27 cellular contexts compared by ENCODE assay signal in the genomic region with DNA sequence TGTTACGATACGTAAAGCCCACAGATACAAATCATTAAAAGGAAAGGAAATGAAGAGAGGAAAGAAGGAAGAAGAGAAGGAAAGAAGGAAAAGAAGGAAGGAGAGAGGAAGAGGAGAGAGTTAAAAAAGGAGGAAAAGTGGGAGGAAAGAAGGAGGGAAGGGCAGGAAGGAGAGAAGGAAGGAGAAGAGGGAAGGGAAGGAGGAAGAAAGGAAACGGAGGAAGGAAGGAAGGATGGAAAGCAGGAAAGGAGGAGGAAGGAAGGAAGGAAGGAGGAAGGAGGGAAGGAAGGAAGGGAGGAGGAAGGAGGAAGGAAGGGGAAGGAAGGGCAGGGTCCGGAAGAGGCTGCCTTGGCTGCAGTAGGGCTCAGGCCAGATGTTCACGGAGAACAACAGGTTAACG.
DNase-seq lines count a peak whose midpoint lies in the region; ATAC-seq, FAIRE-seq and TF ChIP-seq lines count a peak whose summit lies in the region.
"Had no signal": no experiment of that assay in that cellular context is flagged by ENCODE, and none has a peak within 500 bp of the region (broad histone marks: within the 10 kb centered on the region; RNA-seq: fewer than 3 reads in every experiment).

No MANE protein-coding gene starts in this region.

- WGBS in H1 (ENCODE audit: extremely low coverage in 1 of 2, insufficient coverage in 1 of 2, insufficient read length in 1 of 2, insufficient replicate concordance in 2 of 2, low coverage in 1 of 2, low lambda C conversion rate in 2 of 2, missing lambda C conversion rate in 1 of 2), 2 experiments = 88% methylated on average over 6 of the region's 6 CpGs; no CpG with 5 or more reads in 1 of the 2 experiments

- no peak overlapping the region for H3K23ac ChIP-seq in H1 (ENCODE audit: insufficient read length)

- H3K56ac ChIP-seq in H1 (replicated peaks; ENCODE audit: insufficient read length, low read depth, low read length) = no peak overlapping the region

- H3K36me3 ChIP-seq in BLaER1 = no peaks in the 10 kb centered on the region
- no peaks in the 10 kb centered on the region for H3K36me3 ChIP-seq in BLaER1 treated with 17β-estradiol and CSF1 and Interleukin-3, amounts not matched to agents 10 nM and 100 nM
- no peaks in the 10 kb centered on the region; a peak in 1 of 8 replicates for H3K36me3 ChIP-seq in H1 (ENCODE audit: control insufficient read depth in 2 of 4, insufficient read depth in 4 of 4, low read length in 3 of 4)
- H3K36me3 ChIP-seq: BE2C had no signal

- no peak overlapping the region; the same call in 1 of the 2 replicates for H3K18ac ChIP-seq in H1 (ENCODE audit: extremely low read depth, low read length)

- H3K27me3 Mint-ChIP-seq in T-helper 17 cell = peaks cover 13% of the 10 kb centered on the region
- H3K27me3 Mint-ChIP-seq: CD8-positive, alpha-beta memory T cell had no signal

- H2BK20ac ChIP-seq in H1 (ENCODE audit: low read length) = no peak overlapping the region

- no peaks in the 10 kb centered on the region for H3K36me3 Mint-ChIP-seq in T-helper 17 cell (ENCODE audit: low read depth)
- H3K36me3 Mint-ChIP-seq: CD14-positive monocyte; CD4-positive, alpha-beta memory T cell; CD4-positive, CD25-positive, alpha-beta regulatory T cell; CD8-positive, alpha-beta memory T cell had no signal

- H3K14ac ChIP-seq in H1 (ENCODE audit: insufficient read length) = no peak overlapping the region

- H3K4me1 Mint-ChIP-seq in T-helper 17 cell = peaks cover under 1% of the 10 kb centered on the region
- H3K4me1 Mint-ChIP-seq: CD14-positive monocyte; CD4-positive, alpha-beta memory T cell; CD4-positive, CD25-positive, alpha-beta regulatory T cell; CD8-positive, alpha-beta memory T cell had no signal

- H2BK15ac ChIP-seq in H1 (ENCODE audit: low read length) = no peak overlapping the region

- TF ChIP-seq POLR2A in H1 (IDR thresholded peaks at IDR 0.05; ENCODE audit: control extremely low read depth in 1 of 2, low read depth in 2 of 2, low read length in 2 of 2) = no peak

- H3K4me3 ChIP-seq in BLaER1 = no peak overlapping the region
- no peak overlapping the region for H3K4me3 ChIP-seq in BLaER1 treated with 17β-estradiol and CSF1 and Interleukin-3, amounts not matched to agents 10 nM and 100 nM
- H3K4me3 ChIP-seq in H1 (ENCODE audit: extremely low read depth in 1 of 4, insufficient read depth in 2 of 4, low read depth in 3 of 4, low read length in 4 of 4) = no peak overlapping the region

- no peak overlapping the region for H2BK120ac ChIP-seq in H1 (replicated peaks; ENCODE audit: low read depth, low read length)

- no peak overlapping the region for H4K91ac ChIP-seq in H1 (replicated peaks; ENCODE audit: insufficient read length, low read length)

- H3K4me1 ChIP-seq in BLaER1 = peaks cover 70% of the 10 kb centered on the region
- H3K4me1 ChIP-seq in BLaER1 treated with 17β-estradiol and CSF1 and Interleukin-3, amounts not matched to agents 10 nM and 100 nM = peaks cover 0 to 67% (median 59%) of the 10 kb centered on the region in 10 experiments; a peak in 17 of 20 replicates
- H3K4me1 ChIP-seq in H1 (replicated peaks in 1 of 4; ENCODE audit: control insufficient read depth in 3 of 4, insufficient read depth in 4 of 4, low read length in 3 of 4) = no peaks in the 10 kb centered on the region; a peak in 1 of 7 replicates
- H3K4me1 ChIP-seq: BE2C had no signal

- no peak overlapping the region for H4K5ac ChIP-seq in H1 (ENCODE audit: insufficient read length, low read depth, low read length)

- ATAC-seq in HG02588 (IDR thresholded peaks at IDR 0.05; ENCODE audit: unreplicated experiment) = no peak
- no peak for ATAC-seq in T-helper 17 cell

- no peak overlapping the region for H2AFZ ChIP-seq in H1 (ENCODE audit: low read length)

- H4K20me1 ChIP-seq in BLaER1 (no peaks in the 10 kb centered on the region), H1 (replicated peaks in 1 of 2; ENCODE audit: control insufficient read depth in 1 of 2, insufficient read depth in 2 of 2, low read length in 2 of 2) (peaks cover 0 to 16% of the 10 kb centered on the region in 2 experiments)
- no peaks in the 10 kb centered on the region; a peak in 1 of 22 replicates for H4K20me1 ChIP-seq in BLaER1 treated with 17β-estradiol and CSF1 and Interleukin-3, amounts not matched to agents 10 nM and 100 nM

- H3K79me2 ChIP-seq in H1 (ENCODE audit: control insufficient read depth in 1 of 2, insufficient read depth in 2 of 2, low read length in 2 of 2) = peaks cover 0 to 2% of the 10 kb centered on the region in 2 experiments; a peak in 1 of 4 replicates

- peaks cover 11% of the 10 kb centered on the region for H3K79me1 ChIP-seq in H1 (ENCODE audit: low read depth, low read length)

- H3K27me3 ChIP-seq in BLaER1 = peaks cover 6% of the 10 kb centered on the region; the same call in 1 of the 2 replicates
- 0 out of 22 replicates have a peak, but pooled peaks cover 0 to 7% (median 0%) of the 10 kb centered on the region in 11 experiments for H3K27me3 ChIP-seq in BLaER1 treated with 17β-estradiol and CSF1 and Interleukin-3, amounts not matched to agents 10 nM and 100 nM
- H3K27me3 ChIP-seq in H1 (replicated peaks in 1 of 4; ENCODE audit: control insufficient read depth in 3 of 4, extremely low read depth in 1 of 4, insufficient read depth in 3 of 4, low read length in 3 of 4) = no peaks in the 10 kb centered on the region

- TF ChIP-seq RAD21 in H1 (IDR thresholded peaks at IDR 0.05 in 1 of 2, conservative IDR thresholded peaks at IDR 0.05 in 1 of 2; ENCODE audit: low read depth in 2 of 2, low read length in 2 of 2) = no peak

- no peak overlapping the region for H2BK12ac ChIP-seq in H1 (ENCODE audit: low read depth, low read length)

- TF ChIP-seq CTCF in H1 (IDR thresholded peaks at IDR 0.05; ENCODE audit: control extremely low read depth in 1 of 3, insufficient read depth in 1 of 3, low read depth in 1 of 3, low read length in 3 of 3) = no peak

- no peak overlapping the region for H3K27ac Mint-ChIP-seq in T-helper 17 cell
- H3K27ac Mint-ChIP-seq: CD14-positive monocyte; CD4-positive, alpha-beta memory T cell; CD4-positive, CD25-positive, alpha-beta regulatory T cell; CD8-positive, alpha-beta memory T cell had no signal

- DNase-seq in HEK293T (ENCODE audit: extremely low spot score) (no peak), H1 (ENCODE audit: low read depth in 1 of 2, low spot score in 2 of 2) (no peak), amygdala (lab: John Stamatoyannopoulos, UW) (no peak), T-helper 17 cell (no peak), GDM1 (lab: John Stamatoyannopoulos, UW) (no peak)
- DNase-seq: 8988T; ACHN; BE2C; C1 segment of cervical spinal cord; CD4-positive, alpha-beta memory T cell; CD4-positive, CD25-positive, alpha-beta regulatory T cell; CD8-positive, alpha-beta memory T cell; COR-L47; DMS 273 treated with DMSO at 0.1 percent for 48 hours; DMS153; DMS53; DMS79; DND-41; EL; GF-D8 had no signal

- FAIRE-seq in H1 (lab: Jason Lieb, UNC) = no peak
- FAIRE-seq: A204.1, GM12891, GM19239 had no signal

- H3K27ac ChIP-seq in BLaER1 (0 out of 2 replicates have a peak overlapping the region, but pooled peaks have one; percentile 26), H1 (ENCODE audit: low read depth, low read length) (no peak overlapping the region)
- H3K27ac ChIP-seq in BLaER1 treated with 17β-estradiol and CSF1 and Interleukin-3, amounts not matched to agents 10 nM and 100 nM = peak overlapping the region in 1 of 11 experiments; percentile 32; a peak in 2 of 22 replicates

- POLR2A ChIA-PET in HEK293T (lab: Yijun Ruan, JAX) (no interaction called here), H1 (lab: Charles Lee; ENCODE audit: partially characterized antibody) (interaction anchor here (0.6 kb wide), 1 partner anchor 543 kb away, joined by 5 read pairs; no protein-coding TSS in a partner anchor)

- no peak overlapping the region for H3K4me3 Mint-ChIP-seq in T-helper 17 cell
- H3K4me3 Mint-ChIP-seq: CD14-positive monocyte; CD4-positive, alpha-beta memory T cell; CD4-positive, CD25-positive, alpha-beta regulatory T cell; CD8-positive, alpha-beta memory T cell had no signal

- H2AK5ac ChIP-seq in H1 (ENCODE audit: low read depth, low read length) = 0 out of 2 replicates have a peak overlapping the region, but pooled peaks have one; percentile 72

- H3K9me3 ChIP-seq in BLaER1 (no peaks in the 10 kb centered on the region), H1 (ENCODE audit: insufficient read depth in 2 of 2, low read depth in 1 of 2, low read length in 1 of 2) (no peaks in the 10 kb centered on the region), T-helper 17 cell (ENCODE audit: control insufficient read depth, low read length, poor library complexity, severe bottlenecking) (no peaks in the 10 kb centered on the region)
- H3K9me3 ChIP-seq in BLaER1 treated with 17β-estradiol and CSF1 and Interleukin-3, amounts not matched to agents 10 nM and 100 nM (replicated peaks in 1 of 11) = no peaks in the 10 kb centered on the region
- H3K9me3 ChIP-seq: BE2C had no signal

- TF ChIP-seq EP300 in H1 (IDR thresholded peaks at IDR 0.05; ENCODE audit: borderline replicate concordance in 1 of 2, low read depth in 2 of 2, low read length in 2 of 2) = no peak

- no peak overlapping the region for H2BK5ac ChIP-seq in H1 (ENCODE audit: low read depth, low read length)

- CTCF ChIA-PET in HEK293T (lab: Yijun Ruan, JAX) (no interaction called here), H1 (lab: Charles Lee; ENCODE audit: partially characterized antibody) (interaction anchor here (1.7 kb wide), 1 partner anchor 82 kb away, joined by 5 read pairs; no protein-coding TSS in a partner anchor)

- H3K9ac ChIP-seq in BLaER1 (no peak overlapping the region), H1 (replicated peaks in 1 of 4; ENCODE audit: extremely low read depth in 1 of 4, low read depth in 3 of 4, low read length in 3 of 4) (no peak overlapping the region)
- no peak overlapping the region for H3K9ac ChIP-seq in BLaER1 treated with 17β-estradiol and CSF1 and Interleukin-3, amounts not matched to agents 10 nM and 100 nM

- no peak overlapping the region for H3K4ac ChIP-seq in H1 (replicated peaks; ENCODE audit: insufficient read length, low read depth, low read length)

- H3K23me2 ChIP-seq in H1 (ENCODE audit: low read depth, low read length) = peaks cover 7% of the 10 kb centered on the region

- H3K4me2 ChIP-seq in BLaER1 (peak overlapping the region; percentile 47), H1 (ENCODE audit: insufficient read depth in 1 of 2, low read depth in 2 of 2, low read length in 2 of 2) (no peak overlapping the region)
- peak overlapping the region in 9 of 11 experiments; percentile 18 to 73 (median 66); a peak in 17 of 22 replicates for H3K4me2 ChIP-seq in BLaER1 treated with 17β-estradiol and CSF1 and Interleukin-3, amounts not matched to agents 10 nM and 100 nM

- H4K8ac ChIP-seq in H1 (ENCODE audit: extremely low read depth, insufficient read depth, low read length) = no peak overlapping the region

TF ChIP-seq in HEK293T, 16 proteins besides CTCF, POLR2A, EP300 and RAD21 (continues in another document):
- TF ChIP-seq ARNT (IDR thresholded peaks at IDR 0.05) = no peak
- no peak for TF ChIP-seq NFRKB (IDR thresholded peaks at IDR 0.05)
- TF ChIP-seq HDGF (IDR thresholded peaks at IDR 0.05; ENCODE audit: borderline replicate concordance) = no peak

TF ChIP-seq in H1, 55 proteins besides CTCF, POLR2A, EP300 and RAD21 (continues in another document):
- TF ChIP-seq, protein P1, sequence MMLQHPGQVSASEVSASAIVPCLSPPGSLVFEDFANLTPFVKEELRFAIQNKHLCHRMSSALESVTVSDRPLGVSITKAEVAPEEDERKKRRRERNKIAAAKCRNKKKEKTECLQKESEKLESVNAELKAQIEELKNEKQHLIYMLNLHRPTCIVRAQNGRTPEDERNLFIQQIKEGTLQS (IDR thresholded peaks at IDR 0.05; ENCODE audit: insufficient read depth, low read depth, low read length) = no peak

Comparison
In these comparisons a context has a peak if more than half of its experiments do, and no peak if none do; other contexts are left out.
1. H3K4me2 ChIP-seq: peak in BLaER1 (single experiment) and BLaER1 treated with 17β-estradiol and CSF1 and Interleukin-3, amounts not matched to agents 10 nM and 100 nM (9 of 11); none in H1 (0 of 2).